In the genomic region with DNA sequence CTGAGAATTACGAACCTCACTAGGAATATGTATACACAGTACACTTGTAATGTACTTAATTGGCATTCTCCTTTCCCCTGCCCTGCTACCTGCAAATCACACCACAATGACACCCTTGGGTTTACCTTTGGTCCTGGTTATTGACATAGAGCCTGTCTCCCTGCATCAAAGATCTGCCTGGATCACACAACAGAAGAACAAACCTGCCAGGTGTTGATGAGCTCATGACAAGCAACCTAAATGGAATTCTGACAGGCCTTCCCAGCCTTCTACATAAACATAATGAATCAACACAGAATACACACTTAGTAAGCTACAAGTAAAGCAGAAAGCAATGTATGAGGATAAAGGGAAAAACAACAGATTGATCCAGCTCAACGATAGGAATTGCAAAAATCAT, we compare ENCODE assay signal across 19 cellular contexts.
DNase-seq lines count a peak whose midpoint lies in the region; ATAC-seq, FAIRE-seq and TF ChIP-seq lines count a peak whose summit lies in the region.
"Had no signal": no experiment of that assay in that cellular context is flagged by ENCODE, and none has a peak within 500 bp of the region (broad histone marks: within the 10 kb centered on the region; RNA-seq: fewer than 3 reads in every experiment).

No MANE protein-coding gene starts in this region.

- TF ChIP-seq POLR2A in breast epithelium (IDR thresholded peaks at IDR 0.05), result no peak
- TF ChIP-seq POLR2A in gastroesophageal sphincter (IDR thresholded peaks at IDR 0.05), result no peak

- no peak overlapping the region for H3K9ac ChIP-seq in mammary epithelial cell (ENCODE audit: insufficient read depth, low read length)

- no peak for FAIRE-seq in bronchial epithelial cell (lab: Jason Lieb, UNC)

- no peaks in the 10 kb centered on the region for H3K79me2 ChIP-seq in mammary epithelial cell (ENCODE audit: insufficient read depth, low read length)

- H3K27ac ChIP-seq in mammary epithelial cell (ENCODE audit: insufficient read depth, low read depth, low read length) (no peak overlapping the region), breast epithelium (no peak overlapping the region), gastroesophageal sphincter (no peak overlapping the region)
- H3K27ac ChIP-seq: SK-N-MC had no signal

- 91% methylated on average over 2 of the region's 2 CpGs for WGBS in mammary epithelial cell (ENCODE audit: low coverage, missing lambda C conversion rate)
- WGBS in gastroesophageal sphincter (ENCODE audit: low coverage in 1 of 2), 2 donors, result 91 to 100% methylated on average over 2 of the region's 2 CpGs

- dilution Hi-C loops in mammary epithelial cell (cut with HindIII; ENCODE audit: low sequenced_read_pairs), result no loop called here

- no peak for TF ChIP-seq CTCF in mammary epithelial cell (conservative IDR thresholded peaks at IDR 0.05 in 1 of 2, IDR thresholded peaks at IDR 0.05 in 1 of 2; ENCODE audit: extremely low read depth in 1 of 2, insufficient read depth in 1 of 2, low read depth in 1 of 2, low read length in 2 of 2)
- no peak for TF ChIP-seq CTCF in breast epithelium (IDR thresholded peaks at IDR 0.05)
- TF ChIP-seq CTCF in bronchial epithelial cell (IDR thresholded peaks at IDR 0.05; ENCODE audit: insufficient read depth, low read length, severe bottlenecking), result no peak
- no peak for TF ChIP-seq CTCF in gastroesophageal sphincter (IDR thresholded peaks at IDR 0.05)

- H3K36me3 ChIP-seq in mammary epithelial cell (ENCODE audit: insufficient read depth, low read length), result no peaks in the 10 kb centered on the region
- H3K36me3 ChIP-seq in breast epithelium, result no peaks in the 10 kb centered on the region
- no peaks in the 10 kb centered on the region for H3K36me3 ChIP-seq in bronchial epithelial cell (ENCODE audit: control insufficient read depth, insufficient read depth, low read length)
- H3K36me3 ChIP-seq in gastroesophageal sphincter, result no peaks in the 10 kb centered on the region
- H3K36me3 ChIP-seq: HAP-1 had no signal

- TF ChIP-seq EP300 in gastroesophageal sphincter (IDR thresholded peaks at IDR 0.05), result no peak

- H3K27me3 ChIP-seq in mammary epithelial cell (ENCODE audit: insufficient read depth, low read length) (no peaks in the 10 kb centered on the region), breast epithelium (no peaks in the 10 kb centered on the region), bronchial epithelial cell (ENCODE audit: control insufficient read depth, insufficient read depth, low read length) (no peaks in the 10 kb centered on the region), gastroesophageal sphincter (no peaks in the 10 kb centered on the region)

- BruUV-seq in mammary epithelial cell (replicated peaks; lab: Mats Ljungman, UMichigan), result no TSS peak

- H2AFZ ChIP-seq in mammary epithelial cell (ENCODE audit: low read depth, low read length), result no peak overlapping the region

- H3K4me3 ChIP-seq in mammary epithelial cell (replicated peaks in 1 of 3; ENCODE audit: insufficient read depth in 1 of 3, low read depth in 2 of 3, low read length in 3 of 3) (no peak overlapping the region), breast epithelium (no peak overlapping the region), bronchial epithelial cell (ENCODE audit: low read depth, low read length) (no peak overlapping the region), gastroesophageal sphincter (no peak overlapping the region)
- H3K4me3 ChIP-seq: HAP-1, SK-N-MC had no signal

- no peak for ATAC-seq in gastroesophageal sphincter
- ATAC-seq: Panc1, Right ventricle myocardium inferior had no signal

- intact Hi-C loops in mammary epithelial cell (cut with micrococcal nuclease) (no loop called here), breast epithelium (cut with DNase I; ENCODE audit: low total_unique reads) (loop anchor here (5.0 kb wide), 1 partner anchor 822 kb away; no protein-coding TSS in a partner anchor)

- no peaks in the 10 kb centered on the region for H4K20me1 ChIP-seq in mammary epithelial cell (ENCODE audit: insufficient read depth, low read length)

- H3K4me1 ChIP-seq in mammary epithelial cell (ENCODE audit: insufficient read depth, low read length) (no peaks in the 10 kb centered on the region), breast epithelium (no peaks in the 10 kb centered on the region), gastroesophageal sphincter (no peaks in the 10 kb centered on the region)
- H3K4me1 ChIP-seq: HAP-1 had no signal

- DNase-seq in mammary epithelial cell (peak; percentile 57), breast epithelium (ENCODE audit: low spot score in 2 of 2) (no peak), NCI-H510A (lab: John Stamatoyannopoulos, UW) (peak; percentile 20), bronchial epithelial cell (ENCODE audit: low read depth) (peak; percentile 89), renal cortical epithelial cell (ENCODE audit: low read depth) (peak; percentile 6), NCI-H2107 (lab: John Stamatoyannopoulos, UW) (no peak), mesenteric fat pad (ENCODE audit: low spot score) (no peak)
- DNase-seq: CD4-positive, alpha-beta memory T cell; DMS 273 treated with DMSO at 0.1 percent for 48 hours; NCI-H1105; NCI-H187; NCI-H2171 treated with DMSO at 0.1 percent for 48 hours; NCI-H524; T-helper 1 cell had no signal

- CTCF ChIA-PET in mammary epithelial cell (lab: Charles Lee; ENCODE audit: low non-redundant PET), result interaction anchor here (0.5 kb wide), 1 partner anchor 315 kb away, joined by 11 read pairs; no protein-coding TSS in a partner anchor

- H3K4me2 ChIP-seq in mammary epithelial cell (ENCODE audit: insufficient read depth, low read depth, low read length), result no peak overlapping the region

- H3K9me3 ChIP-seq in mammary epithelial cell (replicated peaks; ENCODE audit: insufficient read depth, low read length) (no peaks in the 10 kb centered on the region), breast epithelium (no peaks in the 10 kb centered on the region), gastroesophageal sphincter (no peaks in the 10 kb centered on the region)
- H3K9me3 ChIP-seq: HAP-1 had no signal

- in situ Hi-C loops in mammary epithelial cell (cut with MboI; ENCODE audit: low sequenced_read_pairs in 2 of 2), result no loop called here

Comparison
In these comparisons a context has a peak if more than half of its experiments do, and no peak if none do; other contexts are left out.
1. DNase-seq: peak in mammary epithelial cell (single experiment), NCI-H510A (single experiment), bronchial epithelial cell (single experiment) and renal cortical epithelial cell (single experiment); none in breast epithelium (0 of 2), NCI-H2107 (single experiment) and mesenteric fat pad (single experiment).